ENCODE assay signal across 10 cellular contexts in genomic region chr10:31706464-31706863, GRCh38.
DNase-seq lines count a peak whose midpoint lies in the region; ATAC-seq, FAIRE-seq and TF ChIP-seq lines count a peak whose summit lies in the region.
"Had no signal": no experiment of that assay in that cellular context is flagged by ENCODE, and none has a peak within 500 bp of the region (broad histone marks: within the 10 kb centered on the region; RNA-seq: fewer than 3 reads in every experiment).

No MANE protein-coding gene starts in this region.

- TF ChIP-seq CTCF in GM12865 (IDR thresholded peaks at IDR 0.05; ENCODE audit: insufficient read depth, low read depth, low read length, missing control alignments) (no peak), activated B cell treated with CpG ODN at 0.5 μM for 24 hours (IDR thresholded peaks at IDR 0.05) (no peak), left lung (IDR thresholded peaks at IDR 0.05) (no peak)

- no peaks in the 10 kb centered on the region for H3K36me3 ChIP-seq in left lung
- H3K36me3 ChIP-seq in small intestine (ENCODE audit: control insufficient read depth in 2 of 2, insufficient read depth in 2 of 2, low read length in 2 of 2), result no peaks in the 10 kb centered on the region
- no peaks in the 10 kb centered on the region for H3K36me3 ChIP-seq in aorta (ENCODE audit: control insufficient read depth in 1 of 2, insufficient read depth in 2 of 2, low read length in 1 of 2)

- no peaks in the 10 kb centered on the region for H3K27me3 Mint-ChIP-seq in activated B cell treated with CpG ODN at 0.5 μM for 24 hours

- peaks cover 4% of the 10 kb centered on the region for H3K9me3 Mint-ChIP-seq in activated B cell treated with CpG ODN at 0.5 μM for 24 hours

- POLR2A ChIA-PET in activated B cell treated with CpG ODN at 0.5 μM for 24 hours (lab: Charles Lee), result interaction anchor here (0.6 to 1.3 kb wide), 2 partner anchors 54 to 709 kb away, joined by 3 to 5 read pairs; no protein-coding TSS in a partner anchor

- H3K4me1 ChIP-seq in left lung (peaks cover 13 to 76% of the 10 kb centered on the region in 2 donors), small intestine (ENCODE audit: control insufficient read depth in 2 of 2, insufficient read depth in 1 of 2, low read depth in 1 of 2, low read length in 1 of 2) (peaks cover 0 to 6% of the 10 kb centered on the region in 2 donors), aorta (ENCODE audit: control insufficient read depth in 1 of 2, insufficient read depth in 2 of 2, low read length in 2 of 2) (peaks cover 0 to 2% of the 10 kb centered on the region in 2 donors)

- intact Hi-C loops in activated B cell treated with CpG ODN at 0.5 μM for 24 hours (cut with micrococcal nuclease) (loop anchor here (5.0 to 10.0 kb wide), 2 partner anchors 104 to 572 kb away; no protein-coding TSS in a partner anchor), left lung (cut with DNase I) (no loop called here), aorta (cut with DNase I) (loop anchor here (5.0 kb wide), 2 partner anchors 36 to 101 kb away; no protein-coding TSS in a partner anchor)

- CTCF ChIA-PET in activated B cell treated with CpG ODN at 0.5 μM for 24 hours (lab: Charles Lee), result no interaction called here

- H3K27ac ChIP-seq in left lung (peak overlapping the region; percentile 85 to 92), small intestine (ENCODE audit: low read depth in 1 of 2, low read length in 1 of 2) (peak overlapping the region; percentile 16 to 89), aorta (ENCODE audit: low read depth in 1 of 2, low read length in 2 of 2) (no peak overlapping the region)

- WGBS in small intestine, 3 donors, result 59 to 66% (median 62%) methylated on average over 3 of the region's 3 CpGs
- 70 to 75% methylated on average over 3 of the region's 3 CpGs for WGBS in aorta, 2 donors

- H3K36me3 Mint-ChIP-seq in activated B cell treated with CpG ODN at 0.5 μM for 24 hours (ENCODE audit: low read depth), result no peaks in the 10 kb centered on the region

- peak; percentile 36 for DNase-seq in GM12865 (ENCODE audit: low read depth)
- no peak for DNase-seq in activated B cell treated with CpG ODN at 0.5 μM for 24 hours
- DNase-seq in left lung, result no peak
- no peak for DNase-seq in small intestine
- no peak for DNase-seq in aorta
- no peak for DNase-seq in kidney tubule cell (ENCODE audit: low spot score)
- no peak for DNase-seq in NCI-H748 (lab: John Stamatoyannopoulos, UW; ENCODE audit: unreplicated experiment)
- DNase-seq: NCI-H2107 had no signal

- FAIRE-seq in small intestine (lab: Jason Lieb, UNC), result no peak

- peak overlapping the region; percentile 48 for H3K4me3 ChIP-seq in GM12865 (ENCODE audit: low read depth, low read length)
- peak overlapping the region in 1 of 2 donors; percentile 0 for H3K4me3 ChIP-seq in left lung
- H3K4me3 ChIP-seq in small intestine (ENCODE audit: low read depth in 1 of 2, low read length in 2 of 2), result no peak overlapping the region
- no peak overlapping the region for H3K4me3 ChIP-seq in aorta (ENCODE audit: low read length in 2 of 2)
- H3K4me3 ChIP-seq: hepatocyte had no signal

- peak overlapping the region; percentile 72 for H3K27ac Mint-ChIP-seq in activated B cell treated with CpG ODN at 0.5 μM for 24 hours

- H3K27me3 ChIP-seq in left lung (no peaks in the 10 kb centered on the region), small intestine (ENCODE audit: control insufficient read depth in 2 of 2, insufficient read depth in 2 of 2, low read length in 2 of 2) (no peaks in the 10 kb centered on the region), aorta (ENCODE audit: control insufficient read depth in 1 of 2, insufficient read depth in 2 of 2, low read length in 1 of 2) (no peaks in the 10 kb centered on the region)
- H3K27me3 ChIP-seq: hepatocyte had no signal

- peaks cover 0 to 23% of the 10 kb centered on the region in 2 donors for H3K9me3 ChIP-seq in left lung
- H3K9me3 ChIP-seq in small intestine (ENCODE audit: control insufficient read depth, low read depth), result no peaks in the 10 kb centered on the region
- H3K9me3 ChIP-seq in aorta (ENCODE audit: control insufficient read depth, low read length), result peaks cover 2% of the 10 kb centered on the region

- H3K4me3 Mint-ChIP-seq in activated B cell treated with CpG ODN at 0.5 μM for 24 hours, result peak overlapping the region; percentile 62

- H3K4me1 Mint-ChIP-seq in activated B cell treated with CpG ODN at 0.5 μM for 24 hours, result peaks cover 48% of the 10 kb centered on the region

- ATAC-seq in activated B cell treated with CpG ODN at 0.5 μM for 24 hours (ENCODE audit: low read depth) (no peak), left lung (no peak), aorta (ENCODE audit: low FRiP score) (no peak)
- ATAC-seq: Panc1 had no signal

Comparison
In these comparisons a context has a peak if more than half of its experiments do, and no peak if none do; other contexts are left out.
1. H3K27ac ChIP-seq: peak in left lung (2 of 2) and small intestine (2 of 2); none in aorta (0 of 2).
2. intact Hi-C loops: an anchor here in activated B cell treated with CpG ODN at 0.5 μM for 24 hours (5.0 to 10.0 kb wide) and aorta (5.0 kb wide); none called in left lung.